ENCODE assay signal across 15 cellular contexts in genomic region chr1:153698648-153699004, GRCh38. TPM values are rescaled to one million over a fixed set of nuclear protein-coding genes. Genes with fewer than 3 reads are reported as not detected.
A peak's percentile ranks its signal among the peaks of the same experiment; 100 is the strongest.
DNase-seq lines count a peak whose midpoint lies in the region; ATAC-seq and TF ChIP-seq lines count a peak whose summit lies in the region.
"Had no signal": no experiment of that assay in that cellular context is flagged by ENCODE, and none has a peak within 500 bp of the region (broad histone marks: within the 10 kb centered on the region; RNA-seq: fewer than 3 reads in every experiment).

No MANE protein-coding gene starts in this region.

- H3K36me3 Mint-ChIP-seq in mesothelial cell of epicardium = no peaks in the 10 kb centered on the region

- intact Hi-C loops in PC-3 (cut with micrococcal nuclease) = no loop called here

- H3K9me3 ChIP-seq in HUES48 (ENCODE audit: control insufficient read depth, insufficient read depth, low read length) = no peaks in the 10 kb centered on the region
- no peaks in the 10 kb centered on the region for H3K9me3 ChIP-seq in PC-3 (ENCODE audit: low read length)
- H3K9me3 ChIP-seq: pancreas had no signal

- no peaks in the 10 kb centered on the region for H3K27me3 Mint-ChIP-seq in mesothelial cell of epicardium (ENCODE audit: low read depth)
- H3K27me3 Mint-ChIP-seq: activated CD4-positive, alpha-beta T cell treated with anti-CD3 and anti-CD28 coated beads, Interleukin-2, amount 10 ng/mL, durations not matched to agents 7 days and 5 days had no signal

- H3K4me3 Mint-ChIP-seq in mesothelial cell of epicardium = no peak overlapping the region
- H3K4me3 Mint-ChIP-seq: activated CD4-positive, alpha-beta T cell treated with anti-CD3 and anti-CD28 coated beads, Interleukin-2, amount 10 ng/mL, durations not matched to agents 7 days and 5 days; CD4-positive, alpha-beta T cell; T-helper 1 cell treated with Interleukin-12 subunit alpha and Interleukin-12 subunit beta and Interleukin-4 antibody, amounts not matched to agents 30 μg/mL and 1 μg/mL, for 36 hours had no signal

- CTCF ChIA-PET in PC-3 (lab: Charles Lee) = interaction anchor here (0.6 kb wide), 1 partner anchor 181 kb away, joined by 5 read pairs; no protein-coding TSS in a partner anchor

- BruUV-seq in PC-3 (replicated peaks; lab: Mats Ljungman, UMichigan) = no TSS peak

- H3K9ac ChIP-seq in HUES48 (ENCODE audit: low read depth, low read length) (no peak overlapping the region), PC-3 (ENCODE audit: low read length) (no peak overlapping the region)

- H3K27me3 ChIP-seq in HUES48 (ENCODE audit: control insufficient read depth, insufficient read depth, low read length) (no peaks in the 10 kb centered on the region), PC-3 (ENCODE audit: low read length) (no peaks in the 10 kb centered on the region)
- H3K27me3 ChIP-seq: pancreas had no signal

- no peaks in the 10 kb centered on the region for H4K20me1 ChIP-seq in PC-3 (ENCODE audit: low read length)

- peaks cover 32% of the 10 kb centered on the region for H3K4me1 Mint-ChIP-seq in mesothelial cell of epicardium

- no peak for TF ChIP-seq CTCF in mesothelial cell of epicardium (IDR thresholded peaks at IDR 0.05; ENCODE audit: unreplicated experiment)
- TF ChIP-seq CTCF in PC-3 (conservative IDR thresholded peaks at IDR 0.05; ENCODE audit: low read depth, low read length) = no peak

- H2AFZ ChIP-seq in PC-3 (ENCODE audit: low read length) = no peak overlapping the region

- peak overlapping the region; percentile 98 for H3K27ac Mint-ChIP-seq in mesothelial cell of epicardium
- H3K27ac Mint-ChIP-seq: activated CD4-positive, alpha-beta T cell treated with anti-CD3 and anti-CD28 coated beads, Interleukin-2, amount 10 ng/mL, durations not matched to agents 7 days and 5 days; CD4-positive, alpha-beta T cell; T-helper 1 cell treated with Interleukin-12 subunit alpha and Interleukin-12 subunit beta and Interleukin-4 antibody, amounts not matched to agents 30 μg/mL and 1 μg/mL, for 36 hours had no signal

- peak overlapping the region; percentile 78 for H3K27ac ChIP-seq in HUES48 (ENCODE audit: low read depth, low read length)
- H3K27ac ChIP-seq in cingulate gyrus (ENCODE audit: low read depth, low read length) = peak overlapping the region; percentile 75
- peak overlapping the region; percentile 63 for H3K27ac ChIP-seq in substantia nigra (ENCODE audit: low read depth, low read length, poor library complexity, severe bottlenecking)
- H3K27ac ChIP-seq in PC-3 (ENCODE audit: low read length) = no peak overlapping the region

- no peaks in the 10 kb centered on the region for H3K79me2 ChIP-seq in PC-3 (ENCODE audit: low read length)

- DNase-seq in mesothelial cell of epicardium (ENCODE audit: low spot score in 2 of 2, unreplicated experiment in 2 of 2) (no peak), substantia nigra (lab: John Stamatoyannopoulos, UW) (no peak), COLO668 (lab: John Stamatoyannopoulos, UW; ENCODE audit: unreplicated experiment) (no peak), NCI-H510A treated with DMSO at 0.1 percent for 48 hours (lab: John Stamatoyannopoulos, UW) (no peak), PC-3 (no peak), NCI-H345 (lab: John Stamatoyannopoulos, UW) (no peak)
- DNase-seq: activated CD4-positive, alpha-beta T cell treated with anti-CD3 and anti-CD28 coated beads, Interleukin-2, amount 10 ng/mL, durations not matched to agents 7 days and 5 days; CD4-positive, alpha-beta T cell; NCI-H1048; stimulated activated CD4-positive, alpha-beta T cell treated with anti-CD3 and anti-CD28 coated beads, Interleukin-1b, Interleukin-23, amount 100 ng/mL, for 48 hours had no signal

- POLR2A ChIA-PET in PC-3 (lab: Charles Lee; ENCODE audit: unreplicated experiment) = no interaction called here

- ATAC-seq in PC-3 = no peak

- H3K4me2 ChIP-seq in PC-3 (ENCODE audit: low read length) = no peak overlapping the region

- H3K4me1 ChIP-seq in HUES48 (ENCODE audit: control insufficient read depth, insufficient read depth, low read length) (peaks cover 24% of the 10 kb centered on the region), PC-3 (ENCODE audit: insufficient read depth, low read length) (peaks cover 13% of the 10 kb centered on the region)
- H3K4me1 ChIP-seq: pancreas had no signal

- H3K4me3 ChIP-seq in HUES48 (ENCODE audit: low read depth, low read length) (no peak overlapping the region), PC-3 (ENCODE audit: low read length) (no peak overlapping the region)

- H3K9me2 ChIP-seq in PC-3 (replicated peaks; ENCODE audit: low read length) = no peaks in the 10 kb centered on the region

- no peaks in the 10 kb centered on the region for H3F3A ChIP-seq in PC-3 (ENCODE audit: low read length, unreplicated experiment)

- H3K36me3 ChIP-seq in HUES48 (ENCODE audit: control insufficient read depth, insufficient read depth, low read length) = no peaks in the 10 kb centered on the region
- H3K36me3 ChIP-seq in PC-3 (ENCODE audit: low read depth, low read length) = no peaks in the 10 kb centered on the region
- H3K36me3 ChIP-seq: pancreas had no signal

- no peaks in the 10 kb centered on the region for H3K9me3 Mint-ChIP-seq in mesothelial cell of epicardium
- H3K9me3 Mint-ChIP-seq: activated CD4-positive, alpha-beta T cell treated with anti-CD3 and anti-CD28 coated beads, Interleukin-2, amount 10 ng/mL, durations not matched to agents 7 days and 5 days; CD4-positive, alpha-beta T cell; T-helper 1 cell treated with Interleukin-12 subunit alpha and Interleukin-12 subunit beta and Interleukin-4 antibody, amounts not matched to agents 30 μg/mL and 1 μg/mL, for 36 hours had no signal

RNA-seq across cellular contexts. Expression of gene NPR1, which starts 20.1 kb away (rescaled TPM):
- total RNA-seq in mesothelial cell of epicardium (5.8 to 6.6 TPM (median 5.9 TPM) in 3 replicates), PC-3 (2014; rRNA removed) (0.46 and 0.84 TPM in 2 replicates)
- total RNA-seq: activated CD4-positive, alpha-beta T cell treated with anti-CD3 and anti-CD28 coated beads, Interleukin-2, amount 10 ng/mL, durations not matched to agents 7 days and 5 days; CD4-positive, alpha-beta T cell; HT-29 had no signal

RNA-seq across cellular contexts. Expression of gene ILF2, which starts 27.8 kb away (rescaled TPM):
- total RNA-seq in mesothelial cell of epicardium (204 to 212 TPM (median 207 TPM) in 3 replicates), PC-3 (2014; rRNA removed) (398 and 439 TPM in 2 replicates)

RNA-seq across cellular contexts. Expression of gene INTS3, which starts 29.2 kb away (rescaled TPM):
- total RNA-seq in mesothelial cell of epicardium = 117 to 120 TPM (median 117 TPM) in 3 replicates
- total RNA-seq in PC-3 (2014; rRNA removed) = 46.5 and 57.4 TPM in 2 replicates

RNA-seq across cellular contexts. Expression of gene SNAPIN, which starts 40.1 kb away (rescaled TPM):
- total RNA-seq in mesothelial cell of epicardium (33.8 to 37.5 TPM (median 34.6 TPM) in 3 replicates), PC-3 (2014; rRNA removed) (46.4 and 82.0 TPM in 2 replicates)
